Comparison of ENCODE assay signal across 8 cellular contexts in genomic region chr2:80499095-80499494, GRCh38.
DNase-seq lines count a peak whose midpoint lies in the region; ATAC-seq and TF ChIP-seq lines count a peak whose summit lies in the region.
"Had no signal": no experiment of that assay in that cellular context is flagged by ENCODE, and none has a peak within 500 bp of the region (broad histone marks: within the 10 kb centered on the region; RNA-seq: fewer than 3 reads in every experiment).

No MANE protein-coding gene starts in this region.

- H2BK120ac ChIP-seq in H9 (ENCODE audit: low read depth, low read length, poor library complexity, severe bottlenecking), result no peak overlapping the region

- H3K79me1 ChIP-seq in H9 (ENCODE audit: insufficient read depth, low read depth, low read length, poor library complexity, severe bottlenecking), result no peaks in the 10 kb centered on the region

- H3K4me3 Mint-ChIP-seq in H9 (no peak overlapping the region), osteocyte (ENCODE audit: unreplicated experiment) (no peak overlapping the region)
- H3K4me3 Mint-ChIP-seq: T-helper 1 cell treated with Interleukin-12 subunit alpha and Interleukin-12 subunit beta and Interleukin-4 antibody, amounts not matched to agents 30 μg/mL and 1 μg/mL, for 36 hours had no signal

- no peak overlapping the region for H3K56ac ChIP-seq in H9 (ENCODE audit: insufficient read length, low read depth, low read length)

- H3K18ac ChIP-seq in H9 (ENCODE audit: insufficient read length, low read depth, low read length), result no peak overlapping the region

- TF ChIP-seq CTCF in H9 (conservative IDR thresholded peaks at IDR 0.05) (peak; percentile 66), osteocyte (IDR thresholded peaks at IDR 0.05) (peak; percentile 18)

- H2AK5ac ChIP-seq in H9 (ENCODE audit: insufficient read length, low read length), result no peak overlapping the region

- H3K27ac Mint-ChIP-seq in H9 (no peak overlapping the region), osteocyte (ENCODE audit: unreplicated experiment) (no peak overlapping the region)
- H3K27ac Mint-ChIP-seq: T-helper 1 cell treated with Interleukin-12 subunit alpha and Interleukin-12 subunit beta and Interleukin-4 antibody, amounts not matched to agents 30 μg/mL and 1 μg/mL, for 36 hours had no signal

- no peak overlapping the region for H2BK20ac ChIP-seq in H9 (ENCODE audit: low read depth, low read length, poor library complexity, severe bottlenecking)

- no peak overlapping the region for H4K8ac ChIP-seq in H9 (replicated peaks; ENCODE audit: insufficient read length, low read depth, low read length)

- H4K20me1 ChIP-seq in H9 (ENCODE audit: control insufficient read depth, insufficient read depth, insufficient read length), result no peaks in the 10 kb centered on the region

- H3K4ac ChIP-seq in H9 (ENCODE audit: low read depth, low read length), result no peak overlapping the region

- no peaks in the 10 kb centered on the region for H3K36me3 Mint-ChIP-seq in H9 (ENCODE audit: insufficient read depth in 1 of 3, low read depth in 3 of 3)
- H3K36me3 Mint-ChIP-seq in osteocyte (ENCODE audit: unreplicated experiment), result no peaks in the 10 kb centered on the region

- no peak overlapping the region for H2BK12ac ChIP-seq in H9 (ENCODE audit: insufficient read length, low read depth, low read length)

- H3T11ph ChIP-seq in H9 (ENCODE audit: low read length), result no peak overlapping the region

- H3K9me3 Mint-ChIP-seq in H9 (no peaks in the 10 kb centered on the region), osteocyte (ENCODE audit: unreplicated experiment) (no peaks in the 10 kb centered on the region)

- H2BK15ac ChIP-seq in H9 (ENCODE audit: low read depth, low read length), result no peak overlapping the region

- no peaks in the 10 kb centered on the region for H3K9me3 ChIP-seq in H9 (ENCODE audit: control insufficient read depth, low read depth, low read length)

- no peak overlapping the region for H3K14ac ChIP-seq in H9 (ENCODE audit: insufficient read depth, low read length)

- no peak overlapping the region for H3K4me2 ChIP-seq in H9 (ENCODE audit: insufficient read depth, insufficient read length, low read length)

- no peaks in the 10 kb centered on the region for H3K79me2 ChIP-seq in H9 (ENCODE audit: insufficient read depth, low read length)

- H4K91ac ChIP-seq in H9 (ENCODE audit: insufficient read length, low read depth, low read length), result no peak overlapping the region

- H4K5ac ChIP-seq in H9 (ENCODE audit: insufficient read length, low read depth, low read length), result no peak overlapping the region

- WGBS in H9 (ENCODE audit: extremely low coverage, insufficient read length, low lambda C conversion rate), result no CpG with 5 or more reads among the region's 2 CpGs

- no peak overlapping the region for H2BK5ac ChIP-seq in H9 (ENCODE audit: insufficient read length, low read length)

- no peak overlapping the region for H2AFZ ChIP-seq in H9 (ENCODE audit: low read length)

- ATAC-seq in GM18907 (IDR thresholded peaks at IDR 0.05; ENCODE audit: unreplicated experiment), result no peak

- H3K27ac ChIP-seq in H9 (ENCODE audit: insufficient read length, low read depth, low read length), result no peak overlapping the region

- no peaks in the 10 kb centered on the region; the same call in 1 of the 2 replicates for H3K27me3 Mint-ChIP-seq in H9 (ENCODE audit: low read depth)
- H3K27me3 Mint-ChIP-seq in osteocyte (ENCODE audit: unreplicated experiment), result no peaks in the 10 kb centered on the region

- DNase-seq in H9, result no peak
- peak; percentile 50 for DNase-seq in NCI-H82 treated with DMSO at 0.1 percent for 48 hours (lab: John Stamatoyannopoulos, UW; ENCODE audit: unreplicated experiment)
- DNase-seq in fibroblast of gingiva (ENCODE audit: low read depth), result peak; percentile 16
- no peak for DNase-seq in osteocyte (ENCODE audit: extremely low spot score, unreplicated experiment)
- no peak for DNase-seq in occipital lobe (lab: John Stamatoyannopoulos, UW)
- DNase-seq in NCI-H1048 (lab: John Stamatoyannopoulos, UW), result no peak

- no peaks in the 10 kb centered on the region for H3K27me3 ChIP-seq in H9 (ENCODE audit: insufficient read depth, low read length)

- no peak overlapping the region for H3K23ac ChIP-seq in H9 (ENCODE audit: insufficient read length, low read depth, low read length)

- no peaks in the 10 kb centered on the region for H3K4me1 ChIP-seq in H9 (ENCODE audit: insufficient read depth, low read length)

- H3K4me1 Mint-ChIP-seq in H9 (no peaks in the 10 kb centered on the region), osteocyte (ENCODE audit: unreplicated experiment) (peaks cover 3% of the 10 kb centered on the region)

- H3K9ac ChIP-seq in H9 (ENCODE audit: extremely low read depth, insufficient read length, low read length), result no peak overlapping the region

- H3K23me2 ChIP-seq in H9 (ENCODE audit: insufficient read length, low read depth, low read length, poor library complexity, severe bottlenecking), result no peaks in the 10 kb centered on the region

Comparison
In these comparisons a context has a peak if more than half of its experiments do, and no peak if none do; other contexts are left out.
1. DNase-seq: peak in NCI-H82 treated with DMSO at 0.1 percent for 48 hours (single experiment) and fibroblast of gingiva (single experiment); none in H9 (single experiment), osteocyte (single experiment), occipital lobe (single experiment) and NCI-H1048 (single experiment).